16 cellular contexts compared by ENCODE assay signal in the genomic region with DNA sequence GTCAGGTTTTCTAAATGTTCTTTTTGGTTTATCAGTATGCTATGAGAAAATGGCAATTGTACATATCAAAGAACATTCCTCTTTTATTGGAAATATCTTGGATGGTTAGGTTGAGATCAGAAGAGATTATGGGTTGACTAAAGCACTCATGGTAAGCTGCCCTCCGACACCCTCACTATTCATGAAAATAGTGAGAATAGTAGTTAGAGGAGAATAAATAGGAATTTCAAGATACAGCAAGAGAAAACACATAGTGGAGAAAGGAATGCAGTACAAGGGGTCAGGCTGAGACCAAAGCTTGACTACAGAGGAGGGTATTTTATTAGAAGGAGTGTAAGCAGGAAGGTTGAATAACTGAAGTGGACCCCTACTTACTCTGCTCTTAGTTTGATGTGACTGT.
"Had no signal": no experiment of that assay in that cellular context is flagged by ENCODE, and none has a peak within 500 bp of the region (broad histone marks: within the 10 kb centered on the region; RNA-seq: fewer than 3 reads in every experiment).

No MANE protein-coding gene starts in this region.

- H3K27ac Mint-ChIP-seq: activated CD4-positive, alpha-beta T cell treated with anti-CD3 and anti-CD28 coated beads for 36 hours; activated naive CD4-positive, alpha-beta T cell treated with anti-CD3 and anti-CD28 coated beads, Interleukin-2, amount 50 U/mL, for 72 hours; dendritic cell treated with granulocyte-macrophage colony-stimulating factor and Interleukin-4, amounts not matched to agents 40 ng/mL and 50 ng/mL, for 4 days; natural killer cell; stimulated activated naive B cell treated with anti-CD40 and anti-IgM and Interleukin-4, amounts not matched to agents 10 μg/mL and 1 μg/mL and 100 μg/mL, for 72 hours had no signal

- H3K36me3 Mint-ChIP-seq: activated naive CD4-positive, alpha-beta T cell treated with anti-CD3 and anti-CD28 coated beads, Interleukin-2, amount 50 U/mL, for 72 hours; natural killer cell; stimulated activated naive B cell treated with anti-CD40 and anti-IgM and Interleukin-4, amounts not matched to agents 10 μg/mL and 1 μg/mL and 100 μg/mL, for 72 hours had no signal

- H3K4me3 ChIP-seq: esophagus muscularis mucosa, lower lobe of right lung had no signal

- H3K9me3 Mint-ChIP-seq: dendritic cell treated with granulocyte-macrophage colony-stimulating factor and Interleukin-4, amounts not matched to agents 40 ng/mL and 50 ng/mL, for 4 days; stimulated activated naive B cell treated with anti-CD40 and anti-IgM and Interleukin-4, amounts not matched to agents 10 μg/mL and 1 μg/mL and 100 μg/mL, for 72 hours had no signal

- H3K4me3 Mint-ChIP-seq: activated CD4-positive, alpha-beta T cell treated with anti-CD3 and anti-CD28 coated beads for 36 hours; dendritic cell treated with granulocyte-macrophage colony-stimulating factor and Interleukin-4, amounts not matched to agents 40 ng/mL and 50 ng/mL, for 4 days; natural killer cell; stimulated activated naive B cell treated with anti-CD40 and anti-IgM and Interleukin-4, amounts not matched to agents 10 μg/mL and 1 μg/mL and 100 μg/mL, for 72 hours had no signal

- H3K27ac ChIP-seq: lower lobe of right lung, parathyroid adenoma, WERI-Rb-1 had no signal

- H3K27me3 Mint-ChIP-seq: activated CD4-positive, alpha-beta T cell treated with anti-CD3 and anti-CD28 coated beads for 36 hours; dendritic cell treated with granulocyte-macrophage colony-stimulating factor and Interleukin-4, amounts not matched to agents 40 ng/mL and 50 ng/mL, for 4 days; stimulated activated naive B cell treated with anti-CD40 and anti-IgM and Interleukin-4, amounts not matched to agents 10 μg/mL and 1 μg/mL and 100 μg/mL, for 72 hours had no signal

- H3K36me3 ChIP-seq: esophagus muscularis mucosa, lower lobe of right lung, WERI-Rb-1 had no signal

- H3K9me3 ChIP-seq: esophagus muscularis mucosa, lower lobe of right lung had no signal

- H3K79me2 ChIP-seq: parathyroid adenoma had no signal

- H3K4me1 Mint-ChIP-seq: activated CD4-positive, alpha-beta T cell treated with anti-CD3 and anti-CD28 coated beads for 36 hours; natural killer cell; stimulated activated naive B cell treated with anti-CD40 and anti-IgM and Interleukin-4, amounts not matched to agents 10 μg/mL and 1 μg/mL and 100 μg/mL, for 72 hours had no signal

- DNase-seq: activated CD4-positive, alpha-beta T cell treated with anti-CD3 and anti-CD28 coated beads for 36 hours; activated CD4-positive, alpha-beta T cell treated with anti-CD3 and anti-CD28 coated beads, Interleukin-2, amount 50 U/mL, for 48 hours; activated gamma-delta T cell treated with Interleukin-2 at 50 U/mL for 16 hours; amniotic stem cell; cerebellar nuclear complex; effector CD8-positive, alpha-beta T cell; lower lobe of right lung; natural killer cell; stimulated activated naive B cell treated with anti-CD40 and anti-IgM and Interleukin-4, amounts not matched to agents 10 μg/mL and 1 μg/mL and 100 μg/mL, for 72 hours; T-helper 2 cell; WERI-Rb-1 had no signal

- H2AFZ ChIP-seq: parathyroid adenoma had no signal

- ATAC-seq: activated CD4-positive, alpha-beta T cell treated with anti-CD3 and anti-CD28 coated beads for 36 hours; activated naive CD4-positive, alpha-beta T cell treated with anti-CD3 and anti-CD28 coated beads, Interleukin-2, amount 50 U/mL, for 72 hours; lower lobe of right lung; natural killer cell; sciatic nerve; stimulated activated naive B cell treated with anti-CD40 and anti-IgM and Interleukin-4, amounts not matched to agents 10 μg/mL and 1 μg/mL and 100 μg/mL, for 72 hours had no signal

- H3K4me1 ChIP-seq: lower lobe of right lung, parathyroid adenoma had no signal

- H3K27me3 ChIP-seq: esophagus muscularis mucosa had no signal

- H3K9ac ChIP-seq: parathyroid adenoma had no signal
